In genomic region chr9:6015278-6016157, GRCh38 we compare ENCODE assay signal across 1 cellular context.
A peak's percentile ranks its signal among the peaks of the same experiment; 100 is the strongest.
TF ChIP-seq lines count a peak whose summit lies in the region.

RANBP6 (minus strand) TSS chr9:6015624; CDS start chr9:6015607, 17 bp downstream.

TF ChIP-seq in HepG2, 621 proteins besides CTCF, POLR2A, EP300 and RAD21 (continued from another document and continues in another):
- TF ChIP-seq ATF4 (CRISPR knock-in tag; IDR thresholded peaks at IDR 0.05) (peak in 1 of 2 experiments; percentile 41; a peak in 1 of 4 replicates), ZNF761 (CRISPR knock-in tag; conservative IDR thresholded peaks at IDR 0.05) (no peak), FIP1L1 (IDR thresholded peaks at IDR 0.05; ENCODE audit: borderline replicate concordance, insufficient read depth, low read depth, low read length) (no peak), GLMP (CRISPR knock-in tag; IDR thresholded peaks at IDR 0.05; ENCODE audit: borderline replicate concordance) (no peak), ZNF672 (CRISPR knock-in tag; IDR thresholded peaks at IDR 0.05) (no peak), ZNF562 (CRISPR knock-in tag; IDR thresholded peaks at IDR 0.05; ENCODE audit: borderline replicate concordance) (no peak), ATF1 (CRISPR knock-in tag; IDR thresholded peaks at IDR 0.05) (peak; percentile 99), ETV6 (CRISPR knock-in tag; conservative IDR thresholded peaks at IDR 0.05) (peak; percentile 62; the same call in 1 of the 2 replicates), ZFP41 (CRISPR knock-in tag; IDR thresholded peaks at IDR 0.05; ENCODE audit: borderline replicate concordance) (no peak), ARNT (IDR thresholded peaks at IDR 0.05) (no peak), ATRX (CRISPR knock-in tag; IDR thresholded peaks at IDR 0.05; ENCODE audit: borderline replicate concordance) (no peak), MYC (CRISPR knock-in tag; IDR thresholded peaks at IDR 0.05; ENCODE audit: borderline replicate concordance) (peak; percentile 70; the same call in 1 of the 2 replicates), ZNF547 (CRISPR knock-in tag; IDR thresholded peaks at IDR 0.05) (peak; percentile 66; the same call in 1 of the 2 replicates), PCBP2 (optimal IDR thresholded peaks at IDR 0.05; ENCODE audit: low read depth, low read length, poor library complexity, severe bottlenecking) (no peak), ZBTB3 (CRISPR knock-in tag; IDR thresholded peaks at IDR 0.05; ENCODE audit: borderline replicate concordance, low read depth) (no peak), REPIN1 (CRISPR knock-in tag; IDR thresholded peaks at IDR 0.05; ENCODE audit: borderline replicate concordance, low read depth) (0 out of 2 replicates have a peak, but pooled peaks have one; percentile 52), ZNF589 (CRISPR knock-in tag; conservative IDR thresholded peaks at IDR 0.05) (no peak), MXD4 (CRISPR knock-in tag; IDR thresholded peaks at IDR 0.05) (peak; percentile 56; the same call in 1 of the 2 replicates), SP4 (CRISPR knock-in tag; IDR thresholded peaks at IDR 0.05) (peak; percentile 78), NR1H2 (CRISPR knock-in tag; IDR thresholded peaks at IDR 0.05; ENCODE audit: borderline replicate concordance, low read depth) (no peak), CEBPZ (IDR thresholded peaks at IDR 0.05; ENCODE audit: low read length) (no peak), BRCA1 (CRISPR knock-in tag; IDR thresholded peaks at IDR 0.05) (no peak; the same call in 1 of the 2 replicates), HNF4G (IDR thresholded peaks at IDR 0.05; ENCODE audit: borderline replicate concordance, low read depth, low read length) (no peak), HNF4G (CRISPR knock-in tag; IDR thresholded peaks at IDR 0.05; ENCODE audit: borderline replicate concordance, low read depth) (no peak), ZFP1 (CRISPR knock-in tag; IDR thresholded peaks at IDR 0.05) (no peak), ZNF713 (CRISPR knock-in tag; IDR thresholded peaks at IDR 0.05) (no peak), TBX2 (CRISPR knock-in tag; IDR thresholded peaks at IDR 0.05; ENCODE audit: borderline replicate concordance) (no peak; the same call in none of the 2 replicates), JUND (CRISPR knock-in tag; IDR thresholded peaks at IDR 0.05) (no peak; the same call in 1 of the 2 replicates), GATAD1 (CRISPR knock-in tag; IDR thresholded peaks at IDR 0.05) (peak; percentile 99), ZNF615 (CRISPR knock-in tag; IDR thresholded peaks at IDR 0.05; ENCODE audit: borderline replicate concordance) (no peak), ZMYM4 (CRISPR knock-in tag; IDR thresholded peaks at IDR 0.05) (peak; percentile 90), NFRKB (IDR thresholded peaks at IDR 0.05) (0 out of 2 replicates have a peak, but pooled peaks have one; percentile 50), ZNF629 (CRISPR knock-in tag; conservative IDR thresholded peaks at IDR 0.05) (no peak), FOXJ3 (CRISPR knock-in tag; IDR thresholded peaks at IDR 0.05; ENCODE audit: borderline replicate concordance) (peak; percentile 51; the same call in 1 of the 2 replicates), ZNF138 (CRISPR knock-in tag; IDR thresholded peaks at IDR 0.05; ENCODE audit: low read depth) (0 out of 2 replicates have a peak, but pooled peaks have one; percentile 43), TFAP4 (IDR thresholded peaks at IDR 0.05; ENCODE audit: borderline replicate concordance, low read depth) (no peak), ZNF609 (CRISPR knock-in tag; IDR thresholded peaks at IDR 0.05; ENCODE audit: borderline replicate concordance) (no peak), GPBP1L1 (CRISPR knock-in tag; IDR thresholded peaks at IDR 0.05) (no peak), ZBTB7A (CRISPR knock-in tag; IDR thresholded peaks at IDR 0.05) (peak; percentile 24; the same call in 1 of the 2 replicates), TRAFD1 (CRISPR knock-in tag; IDR thresholded peaks at IDR 0.05; ENCODE audit: borderline replicate concordance) (no peak), FOXP4 (CRISPR knock-in tag; IDR thresholded peaks at IDR 0.05) (peak; percentile 14; the same call in 1 of the 2 replicates), KMT2B (CRISPR knock-in tag; IDR thresholded peaks at IDR 0.05) (peak; percentile 98), TFDP2 (CRISPR knock-in tag; IDR thresholded peaks at IDR 0.05) (peak; percentile 69), IRX3 (CRISPR knock-in tag; IDR thresholded peaks at IDR 0.05; ENCODE audit: borderline replicate concordance, low read depth) (no peak)
